In genomic region chr12:62813031-62813829, GRCh38 we compare ENCODE assay signal across 8 cellular contexts.
A peak's percentile ranks its signal among the peaks of the same experiment; 100 is the strongest.
DNase-seq lines count a peak whose midpoint lies in the region; ATAC-seq and TF ChIP-seq lines count a peak whose summit lies in the region.

No MANE protein-coding gene starts in this region.

- H3K4me3 ChIP-seq in SK-N-MC = peak overlapping the region; percentile 67
- H3K4me3 ChIP-seq in brain microvascular endothelial cell (ENCODE audit: low read depth, low read length) = no peak overlapping the region

- H3K27me3 ChIP-seq in brain microvascular endothelial cell (replicated peaks) = no peaks in the 10 kb centered on the region

- in situ Hi-C loops in brain microvascular endothelial cell (cut with HindIII; ENCODE audit: low pct_ligation_motif_present, low sequenced_read_pairs) = no loop called here

- DNase-seq in activated gamma-delta T cell treated with Interleukin-2 at 50 U/mL for 16 hours (peak; percentile 24), activated gamma-delta T cell (lab: John Stamatoyannopoulos, UW) (no peak), SK-N-MC (ENCODE audit: low read depth, low spot score) (peak; percentile 51), brain microvascular endothelial cell (peak; percentile 50), iris pigment epithelial cell (ENCODE audit: low read depth) (peak; percentile 75)
- peak; percentile 33 for DNase-seq in stimulated activated CD4-positive, alpha-beta T cell treated with anti-CD3 and anti-CD28 coated beads, Interleukin-12 subunit alpha, Interleukin-12 subunit beta, amount 100 ng/mL, for 4 hours

- H3K9me3 ChIP-seq in SK-N-MC (ENCODE audit: low read depth, low read length) = no peaks in the 10 kb centered on the region

- peak; percentile 90 for TF ChIP-seq CTCF in brain microvascular endothelial cell (IDR thresholded peaks at IDR 0.05; ENCODE audit: low read depth, low read length, missing control alignments)

- no peaks in the 10 kb centered on the region for H3K36me3 ChIP-seq in SK-N-MC (ENCODE audit: insufficient read depth, low read length)
- H3K36me3 ChIP-seq in brain microvascular endothelial cell (replicated peaks) = no peaks in the 10 kb centered on the region

- ATAC-seq in HG03095 (IDR thresholded peaks at IDR 0.05; ENCODE audit: unreplicated experiment) (peak; percentile 40), HG03520 (IDR thresholded peaks at IDR 0.05; ENCODE audit: unreplicated experiment) (no peak)

- H3K27ac ChIP-seq in SK-N-MC = no peak overlapping the region
- no peak overlapping the region for H3K27ac ChIP-seq in brain microvascular endothelial cell

- no peak overlapping the region for H3K9ac ChIP-seq in SK-N-MC (ENCODE audit: insufficient read length)
